Comparison of ENCODE assay signal across 17 cellular contexts in the genomic region with DNA sequence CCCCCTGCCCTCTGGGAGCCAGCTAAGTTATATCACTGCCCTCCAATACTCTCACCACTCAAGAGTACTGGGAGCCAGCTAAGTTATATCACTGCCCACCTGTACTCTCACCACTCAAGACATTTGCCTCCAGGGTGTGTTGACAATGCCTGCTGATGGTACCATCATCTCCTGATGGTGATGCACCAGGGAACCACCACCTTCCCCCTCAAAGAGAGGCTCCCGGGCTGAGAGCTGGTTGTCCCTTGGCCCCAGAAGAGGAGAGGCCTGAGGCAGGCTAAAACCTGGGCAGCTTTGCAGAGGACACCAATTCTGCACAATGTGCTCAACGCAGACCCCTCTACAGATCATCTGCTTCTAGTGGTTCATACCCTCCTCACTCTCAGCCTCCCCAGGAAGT. TPM values are rescaled to one million over a fixed set of nuclear protein-coding genes. Genes with fewer than 3 reads are reported as not detected.
A peak's percentile ranks its signal among the peaks of the same experiment; 100 is the strongest.
DNase-seq lines count a peak whose midpoint lies in the region; ATAC-seq and TF ChIP-seq lines count a peak whose summit lies in the region.
"Had no signal": no experiment of that assay in that cellular context is flagged by ENCODE, and none has a peak within 500 bp of the region (broad histone marks: within the 10 kb centered on the region; RNA-seq: fewer than 3 reads in every experiment).

No MANE protein-coding gene starts in this region.

- CTCF ChIA-PET in CD8-positive, alpha-beta memory T cell (lab: Charles Lee): interaction anchor here (1.2 to 6.7 kb wide), 5 partner anchors 9 to 304 kb away, joined by 3 to 94 read pairs (median 21); partner anchors contain the start of gene HAPLN3

- H3K36me3 Mint-ChIP-seq in CD4-positive, CD25-positive, alpha-beta regulatory T cell: peaks cover 35% of the 10 kb centered on the region
- H3K36me3 Mint-ChIP-seq in CD8-positive, alpha-beta memory T cell: peaks cover 4 to 25% (median 7%) of the 10 kb centered on the region in 3 donors
- H3K36me3 Mint-ChIP-seq in chondrocyte (ENCODE audit: low read depth): peaks cover 20% of the 10 kb centered on the region

- H3K9me3 ChIP-seq in CD4-positive, CD25-positive, alpha-beta regulatory T cell (ENCODE audit: control insufficient read depth in 2 of 2, low read length in 2 of 2): no peaks in the 10 kb centered on the region
- no peaks in the 10 kb centered on the region for H3K9me3 ChIP-seq in CD8-positive, alpha-beta memory T cell (ENCODE audit: low read length)
- no peaks in the 10 kb centered on the region for H3K9me3 ChIP-seq in psoas muscle

- no peak for TF ChIP-seq CTCF in chondrocyte (IDR thresholded peaks at IDR 0.05)
- TF ChIP-seq CTCF in psoas muscle (IDR thresholded peaks at IDR 0.05): no peak

- no peaks in the 10 kb centered on the region for H3K27me3 ChIP-seq in CD4-positive, CD25-positive, alpha-beta regulatory T cell (ENCODE audit: control insufficient read depth, insufficient read depth, low read length)
- no peaks in the 10 kb centered on the region for H3K27me3 ChIP-seq in CD8-positive, alpha-beta memory T cell (ENCODE audit: insufficient read depth, low read length, poor library complexity, severe bottlenecking)
- H3K27me3 ChIP-seq in psoas muscle (ENCODE audit: insufficient read depth in 3 of 3, low read length in 2 of 3): no peaks in the 10 kb centered on the region

- H3K4me3 ChIP-seq in CD4-positive, CD25-positive, alpha-beta regulatory T cell (ENCODE audit: low read depth, low read length): no peak overlapping the region
- no peak overlapping the region for H3K4me3 ChIP-seq in CD8-positive, alpha-beta memory T cell (ENCODE audit: low read length)
- no peak overlapping the region for H3K4me3 ChIP-seq in psoas muscle
- H3K4me3 ChIP-seq: GM23248 had no signal

- WGBS in psoas muscle, 3 donors: 59 to 89% (median 60%) methylated on average over 2 of the region's 2 CpGs

- H3K27ac ChIP-seq in CD4-positive, CD25-positive, alpha-beta regulatory T cell (ENCODE audit: insufficient read depth, low read length, poor library complexity, severe bottlenecking): peak overlapping the region; percentile 87
- H3K27ac ChIP-seq in CD8-positive, alpha-beta memory T cell (ENCODE audit: low read depth, low read length): no peak overlapping the region
- H3K27ac ChIP-seq in psoas muscle: peak overlapping the region; percentile 58
- H3K27ac ChIP-seq: C4-2B, GM23248 had no signal

- peak overlapping the region in 2 of 4 donors; percentile 24 to 73 for H3K4me3 Mint-ChIP-seq in CD4-positive, CD25-positive, alpha-beta regulatory T cell
- H3K4me3 Mint-ChIP-seq in CD8-positive, alpha-beta memory T cell: peak overlapping the region in 1 of 7 donors; percentile 20
- H3K4me3 Mint-ChIP-seq in chondrocyte (ENCODE audit: unreplicated experiment): no peak overlapping the region

- POLR2A ChIA-PET in CD8-positive, alpha-beta memory T cell (lab: Charles Lee): interaction anchor here (0.6 kb wide), 1 partner anchor 342 kb away, joined by 3 read pairs; no protein-coding TSS in a partner anchor

- peaks cover 8% of the 10 kb centered on the region for H3K36me3 ChIP-seq in CD4-positive, CD25-positive, alpha-beta regulatory T cell (ENCODE audit: control insufficient read depth, insufficient read depth, low read length)
- H3K36me3 ChIP-seq in CD8-positive, alpha-beta memory T cell (ENCODE audit: insufficient read depth, low read length): no peaks in the 10 kb centered on the region
- peaks cover 0 to 86% of the 10 kb centered on the region in 2 donors for H3K36me3 ChIP-seq in psoas muscle (ENCODE audit: insufficient read depth in 1 of 2, low read depth in 1 of 2)

- H3K27ac Mint-ChIP-seq in CD4-positive, CD25-positive, alpha-beta regulatory T cell: peak overlapping the region; percentile 97 to 99 (median 97)
- peak overlapping the region; percentile 47 to 99 (median 76) for H3K27ac Mint-ChIP-seq in CD8-positive, alpha-beta memory T cell
- no peak overlapping the region for H3K27ac Mint-ChIP-seq in chondrocyte (ENCODE audit: unreplicated experiment)

- no peak for ATAC-seq in CD4-positive, CD25-positive, alpha-beta regulatory T cell (ENCODE audit: low read depth in 2 of 2)
- no peak for ATAC-seq in psoas muscle
- no peak for ATAC-seq in HG03139 (IDR thresholded peaks at IDR 0.05; ENCODE audit: unreplicated experiment)
- ATAC-seq in GM19467 (IDR thresholded peaks at IDR 0.05; ENCODE audit: unreplicated experiment): no peak
- ATAC-seq: HCT116 had no signal

- no peaks in the 10 kb centered on the region for H3K27me3 Mint-ChIP-seq in CD4-positive, CD25-positive, alpha-beta regulatory T cell
- no peaks in the 10 kb centered on the region for H3K27me3 Mint-ChIP-seq in CD8-positive, alpha-beta memory T cell
- no peaks in the 10 kb centered on the region for H3K27me3 Mint-ChIP-seq in chondrocyte (ENCODE audit: low read depth)

- H3K9me3 Mint-ChIP-seq in CD4-positive, CD25-positive, alpha-beta regulatory T cell: no peaks in the 10 kb centered on the region
- H3K9me3 Mint-ChIP-seq in CD8-positive, alpha-beta memory T cell: no peaks in the 10 kb centered on the region
- H3K9me3 Mint-ChIP-seq in chondrocyte (ENCODE audit: low read depth): no peaks in the 10 kb centered on the region

- no peak for DNase-seq in CD4-positive, CD25-positive, alpha-beta regulatory T cell
- no peak for DNase-seq in CD8-positive, alpha-beta memory T cell
- DNase-seq in chondrocyte (ENCODE audit: low spot score): peak; percentile 28
- DNase-seq in psoas muscle: no peak
- no peak for DNase-seq in activated CD8-positive, alpha-beta memory T cell treated with anti-CD3 and anti-CD28 coated beads for 24 hours
- DNase-seq: GF-D8, GM23248, KBM-7, NCI-H1436 treated with DMSO at 0.1 percent for 48 hours, NCI-H2029 treated with DMSO at 0.1 percent for 48 hours, NCI-H748 treated with DMSO at 0.1 percent for 48 hours, OCI-M1, RPMI8226 had no signal

- peaks cover 43% of the 10 kb centered on the region for H3K4me1 ChIP-seq in CD4-positive, CD25-positive, alpha-beta regulatory T cell (ENCODE audit: control insufficient read depth, insufficient read depth, low read length, poor library complexity, severe bottlenecking)
- peaks cover 34% of the 10 kb centered on the region for H3K4me1 ChIP-seq in CD8-positive, alpha-beta memory T cell (ENCODE audit: insufficient read depth, low read length)
- peaks cover 68% of the 10 kb centered on the region for H3K4me1 ChIP-seq in psoas muscle

- H3K4me1 Mint-ChIP-seq in CD4-positive, CD25-positive, alpha-beta regulatory T cell: peaks cover 0 to 65% (median 45%) of the 10 kb centered on the region in 4 donors
- H3K4me1 Mint-ChIP-seq in CD8-positive, alpha-beta memory T cell: peaks cover 19 to 37% (median 36%) of the 10 kb centered on the region in 3 donors
- peaks cover 42% of the 10 kb centered on the region for H3K4me1 Mint-ChIP-seq in chondrocyte (ENCODE audit: low read depth)

- intact Hi-C loops in psoas muscle (cut with DNase I): loop anchor here (10.0 kb wide), 1 partner anchor 272 kb away; no protein-coding TSS in a partner anchor

RNA-seq across cellular contexts. Expression of gene HAPLN3, which starts 7.5 kb away (rescaled TPM):
- 251 TPM for total RNA-seq in CD4-positive, CD25-positive, alpha-beta regulatory T cell
- polyA plus RNA-seq in CD4-positive, CD25-positive, alpha-beta regulatory T cell: 100 to 1,000 TPM in 1 of 4 donors, 10 to 100 TPM in 3; 76.8 to 108 (median 93.3) TPM
- total RNA-seq in CD8-positive, alpha-beta memory T cell: 10 to 100 TPM; 32.2 to 32.3 TPM
- polyA plus RNA-seq in CD8-positive, alpha-beta memory T cell: 24.6 TPM
- 29.9 to 78.2 TPM (median 73.7 TPM) in 3 replicates for total RNA-seq in chondrocyte
- 1 to 10 TPM; 3.5 to 5.8 (median 4.4) TPM for total RNA-seq in psoas muscle
- 1 to 10 TPM; 1.2 to 5.4 (median 1.5) TPM for polyA plus RNA-seq in psoas muscle

RNA-seq across cellular contexts. Expression of gene MFGE8, which starts 10.3 kb away (rescaled TPM):
- 149 TPM for total RNA-seq in CD4-positive, CD25-positive, alpha-beta regulatory T cell
- polyA plus RNA-seq in CD4-positive, CD25-positive, alpha-beta regulatory T cell: 10 to 100 TPM; 14.0 to 15.4 (median 14.4) TPM
- 10 to 100 TPM; 23.0 to 27.1 TPM for total RNA-seq in CD8-positive, alpha-beta memory T cell
- polyA plus RNA-seq in CD8-positive, alpha-beta memory T cell: 9.6 TPM
- 154 to 305 TPM (median 287 TPM) in 3 replicates for total RNA-seq in chondrocyte
- 100 to 1,000 TPM; 137 to 771 (median 335) TPM for total RNA-seq in psoas muscle
- 100 to 1,000 TPM; 218 to 274 (median 253) TPM for polyA plus RNA-seq in psoas muscle
